ENCODE assay signal across 9 cellular contexts in the genomic region with DNA sequence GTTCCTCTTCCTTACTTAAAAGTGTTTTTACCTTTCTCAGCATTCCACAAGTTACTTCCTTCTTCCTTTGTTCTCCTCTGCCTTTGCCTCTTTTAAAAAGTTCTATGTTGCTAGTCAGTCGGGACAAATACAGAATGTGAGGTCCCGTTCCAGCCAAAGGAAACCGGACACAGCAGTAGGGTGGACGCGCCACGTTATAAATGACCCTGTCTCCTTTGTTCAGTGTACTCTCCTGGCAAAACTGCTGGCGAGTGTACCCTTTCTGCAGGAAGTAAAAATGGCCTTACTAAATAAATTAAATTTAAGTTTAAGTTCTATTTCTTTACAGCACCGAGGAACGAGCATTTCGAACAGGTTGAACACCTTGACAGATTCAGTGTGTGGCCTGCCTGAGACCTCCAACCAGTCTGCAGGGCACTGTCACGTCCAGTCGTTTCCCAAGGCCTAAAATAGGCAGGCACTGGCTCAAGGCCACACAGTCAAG. TPM values are rescaled to one million over a fixed set of nuclear protein-coding genes. Genes with fewer than 3 reads are reported as not detected.
DNase-seq lines count a peak whose midpoint lies in the region; ATAC-seq and TF ChIP-seq lines count a peak whose summit lies in the region.
"Not testable (repeated sequence)": the region's sequence is repeated elsewhere in the genome, so short reads cannot be mapped to it uniquely, and the experiment has no call there.
"Had no signal": no experiment of that assay in that cellular context is flagged by ENCODE, and none has a peak within 500 bp of the region (broad histone marks: within the 10 kb centered on the region; RNA-seq: fewer than 3 reads in every experiment).

No MANE protein-coding gene starts in this region.

- H3K9ac ChIP-seq in mesenchymal stem cell (ENCODE audit: low read length) = peak overlapping the region; percentile 93

- CTCF ChIA-PET in A673 (lab: Charles Lee) = not testable (repeated sequence)
- CTCF ChIA-PET in MCF 10A (lab: Yijun Ruan, JAX) = interaction anchor here (0.6 to 2.9 kb wide), 15 partner anchors 7 to 784 kb away, joined by 3 to 13 read pairs (median 5); no protein-coding TSS in a partner anchor

- not testable (repeated sequence) for H2BK15ac ChIP-seq in mesenchymal stem cell (ENCODE audit: low read depth, poor library complexity, severe bottlenecking)

- POLR2A ChIA-PET in A673 (lab: Charles Lee; ENCODE audit: low non-redundant PET) = not testable (repeated sequence)
- POLR2A ChIA-PET in MCF 10A (lab: Yijun Ruan, JAX) = interaction anchor here (0.7 to 4.4 kb wide), 14 partner anchors 13 to 496 kb away, joined by 3 to 33 read pairs (median 4); a partner anchor contains a TSS

- H2BK120ac ChIP-seq in mesenchymal stem cell (ENCODE audit: low read depth, low read length) = not testable (repeated sequence)

- not testable (repeated sequence) for H2AK5ac ChIP-seq in mesenchymal stem cell (ENCODE audit: low read length, severe bottlenecking)

- H3K36me3 ChIP-seq in A673 (ENCODE audit: insufficient read depth, low read length, poor library complexity, severe bottlenecking); mesenchymal stem cell (ENCODE audit: control insufficient read depth in 1 of 2, insufficient read depth in 2 of 2, low read depth in 1 of 2, low read length in 2 of 2): not testable (repeated sequence)

- peak overlapping the region; percentile 97 for H3K4me3 Mint-ChIP-seq in MCF 10A (ENCODE audit: unreplicated experiment)

- H4K8ac ChIP-seq in mesenchymal stem cell (ENCODE audit: low read length) = peak overlapping the region; percentile 97

- H3K4me3 ChIP-seq in A673 (ENCODE audit: low read depth, low read length, poor library complexity, severe bottlenecking) = peak overlapping the region; percentile 78
- H3K4me3 ChIP-seq in WI38 (ENCODE audit: low read depth, low read length) = peak overlapping the region; percentile 86
- peak overlapping the region; percentile 91 to 99 for H3K4me3 ChIP-seq in mesenchymal stem cell (ENCODE audit: insufficient read depth in 1 of 2, low read depth in 1 of 2, low read length in 2 of 2)
- H3K4me3 ChIP-seq in skeletal muscle cell (ENCODE audit: low read depth, low read length) = peak overlapping the region; percentile 79

- BruUV-seq in A673 (replicated peaks; lab: Mats Ljungman, UMichigan) = TSS peak; percentile 78
- BruUV-seq in MCF 10A (replicated peaks; lab: Mats Ljungman, UMichigan) = TSS peak; percentile 71

- not testable (repeated sequence) for H2BK12ac ChIP-seq in mesenchymal stem cell (ENCODE audit: low read length in 2 of 2)

- not testable (repeated sequence) for DNase-seq in A673 (ENCODE audit: low spot score); MCF 10A (ENCODE audit: unreplicated experiment); mesenchymal stem cell; skeletal muscle cell (ENCODE audit: low read depth)
- DNase-seq in NCI-H146 (lab: John Stamatoyannopoulos, UW) (peak; percentile 68), foreskin keratinocyte (peak in 1 of 2 donors; percentile 6)

- H3K79me1 ChIP-seq in mesenchymal stem cell (replicated peaks; ENCODE audit: low read length, poor library complexity, severe bottlenecking) = not testable (repeated sequence)

- peak overlapping the region; percentile 99 for H2AFZ ChIP-seq in mesenchymal stem cell (ENCODE audit: low read depth, low read length)

- intact Hi-C loops in A673 (cut with micrococcal nuclease; ENCODE audit: unreplicated experiment) = not testable (repeated sequence)
- intact Hi-C loops in MCF 10A (cut with micrococcal nuclease) = loop anchor here (2.0 to 5.0 kb wide), 3 partner anchors 47 to 352 kb away; a partner anchor contains a TSS

- TF ChIP-seq CTCF in A673 (conservative IDR thresholded peaks at IDR 0.05; ENCODE audit: low read depth, low read length); WI38 (IDR thresholded peaks at IDR 0.05; ENCODE audit: low read depth, low read length); MCF 10A (IDR thresholded peaks at IDR 0.05; ENCODE audit: unreplicated experiment); foreskin keratinocyte (conservative IDR thresholded peaks at IDR 0.05): not testable (repeated sequence)

- H3K18ac ChIP-seq in mesenchymal stem cell (ENCODE audit: low read depth in 1 of 2, low read length in 2 of 2) = peak overlapping the region; percentile 80 to 97

- not testable (repeated sequence) for H3K9me3 Mint-ChIP-seq in MCF 10A (ENCODE audit: unreplicated experiment)

- peak overlapping the region; percentile 70 for H3K4me2 ChIP-seq in mesenchymal stem cell (ENCODE audit: low read length, poor library complexity, severe bottlenecking)

- not testable (repeated sequence) for H3K4me1 Mint-ChIP-seq in MCF 10A (ENCODE audit: insufficient read depth, unreplicated experiment)

- H3K9me3 ChIP-seq in A673 (ENCODE audit: low read depth, low read length, poor library complexity, severe bottlenecking); mesenchymal stem cell (ENCODE audit: control insufficient read depth, low read length): not testable (repeated sequence)

- not testable (repeated sequence) for H3K27me3 ChIP-seq in A673 (replicated peaks; ENCODE audit: insufficient read depth, low read depth, low read length, poor library complexity); foreskin keratinocyte; mesenchymal stem cell (ENCODE audit: control insufficient read depth in 1 of 2, insufficient read depth in 1 of 2, low read length in 2 of 2)

- not testable (repeated sequence) for H3K27me3 Mint-ChIP-seq in MCF 10A (ENCODE audit: insufficient read depth, unreplicated experiment)

- peaks cover 19% of the 10 kb centered on the region for H3K36me3 Mint-ChIP-seq in MCF 10A (ENCODE audit: insufficient read depth, unreplicated experiment)

- 34% methylated on average over 11 of the region's 12 CpGs for WGBS in mesenchymal stem cell

- peak overlapping the region; percentile 91 for H4K91ac ChIP-seq in mesenchymal stem cell (ENCODE audit: low read length)

- not testable (repeated sequence) for H3K4me1 ChIP-seq in A673 (ENCODE audit: insufficient read depth, low read length, poor library complexity, severe bottlenecking); foreskin keratinocyte; mesenchymal stem cell (ENCODE audit: control insufficient read depth, insufficient read depth, low read depth, low read length)

- not testable (repeated sequence) for H2BK5ac ChIP-seq in mesenchymal stem cell (ENCODE audit: low read depth, low read length, poor library complexity, severe bottlenecking)

- H3K4ac ChIP-seq in mesenchymal stem cell (ENCODE audit: low read depth in 1 of 2, low read length in 2 of 2) = peak overlapping the region; percentile 79 to 89

- H3K23ac ChIP-seq in mesenchymal stem cell (ENCODE audit: low read length in 2 of 2) = not testable (repeated sequence)

- peak overlapping the region in 1 of 2 experiments; percentile 50 for H3K14ac ChIP-seq in mesenchymal stem cell (ENCODE audit: low read length in 2 of 2)

- peak overlapping the region; percentile 93 for H3K27ac Mint-ChIP-seq in MCF 10A (ENCODE audit: low read depth, unreplicated experiment)

- peak overlapping the region; percentile 92 for H3K27ac ChIP-seq in A673 (ENCODE audit: low read depth, low read length, poor library complexity, severe bottlenecking)
- H3K27ac ChIP-seq in foreskin keratinocyte = peak overlapping the region; percentile 35
- peak overlapping the region; percentile 48 for H3K27ac ChIP-seq in mesenchymal stem cell (ENCODE audit: low read length, poor library complexity, severe bottlenecking)

- ATAC-seq in GM21515 (IDR thresholded peaks at IDR 0.05; ENCODE audit: unreplicated experiment) = peak; percentile 22
- not testable (repeated sequence) for ATAC-seq in foreskin keratinocyte

RNA-seq across cellular contexts. Expression of a gene that starts 0.5 kb away (rescaled TPM):
- total RNA-seq in A673 (2021) = 24.9 and 27.1 TPM in 2 replicates
- total RNA-seq in MCF 10A (2022) = 26.8 and 28.4 TPM in 2 replicates
- total RNA-seq in foreskin keratinocyte = 22.5 and 27.0 TPM in 2 replicates
- 5.7 and 7.2 TPM in 2 replicates for polyA plus RNA-seq in foreskin keratinocyte
- 5.4 TPM for polyA plus RNA-seq in mesenchymal stem cell (2013, experiment 1 of 2)
- 5.5 TPM for polyA plus RNA-seq in mesenchymal stem cell (2013, experiment 2 of 2)

RNA-seq across cellular contexts. Expression of a gene that starts 0.6 kb away (rescaled TPM):
- total RNA-seq in A673 (2021) = 9.1 TPM in 2 replicates
- 3.8 and 6.1 TPM in 2 replicates for total RNA-seq in MCF 10A (2022)
- total RNA-seq in foreskin keratinocyte = 4.1 and 4.5 TPM in 2 replicates
- 2.3 and 2.6 TPM in 2 replicates for polyA plus RNA-seq in foreskin keratinocyte
- polyA plus RNA-seq in mesenchymal stem cell (2013, experiment 1 of 2) = 0.88 TPM
- 1.2 TPM for polyA plus RNA-seq in mesenchymal stem cell (2013, experiment 2 of 2)

RNA-seq across cellular contexts. Expression of a gene that starts 41.9 kb away (rescaled TPM):
- total RNA-seq in A673 (2021) (0.35 TPM in 1 of 2 replicates, not detected in the other), MCF 10A (2022) (2.0 and 2.3 TPM in 2 replicates), foreskin keratinocyte (0.44 and 0.67 TPM in 2 replicates)
- polyA plus RNA-seq in foreskin keratinocyte = 0.18 and 0.40 TPM in 2 replicates
- 0.25 TPM for polyA plus RNA-seq in mesenchymal stem cell (2013, experiment 1 of 2)
- polyA plus RNA-seq in mesenchymal stem cell (2013, experiment 2 of 2) = 0.15 TPM
- total RNA-seq: myocyte had no signal

Comparison
In these comparisons a context has a peak if more than half of its experiments do, and no peak if none do; other contexts are left out.
1. H3K27ac ChIP-seq: peak in every context shown above with its lines; median percentile 92 in A673; 48 in mesenchymal stem cell; 35 in foreskin keratinocyte.